14 cellular contexts compared by ENCODE assay signal in the genomic region with DNA sequence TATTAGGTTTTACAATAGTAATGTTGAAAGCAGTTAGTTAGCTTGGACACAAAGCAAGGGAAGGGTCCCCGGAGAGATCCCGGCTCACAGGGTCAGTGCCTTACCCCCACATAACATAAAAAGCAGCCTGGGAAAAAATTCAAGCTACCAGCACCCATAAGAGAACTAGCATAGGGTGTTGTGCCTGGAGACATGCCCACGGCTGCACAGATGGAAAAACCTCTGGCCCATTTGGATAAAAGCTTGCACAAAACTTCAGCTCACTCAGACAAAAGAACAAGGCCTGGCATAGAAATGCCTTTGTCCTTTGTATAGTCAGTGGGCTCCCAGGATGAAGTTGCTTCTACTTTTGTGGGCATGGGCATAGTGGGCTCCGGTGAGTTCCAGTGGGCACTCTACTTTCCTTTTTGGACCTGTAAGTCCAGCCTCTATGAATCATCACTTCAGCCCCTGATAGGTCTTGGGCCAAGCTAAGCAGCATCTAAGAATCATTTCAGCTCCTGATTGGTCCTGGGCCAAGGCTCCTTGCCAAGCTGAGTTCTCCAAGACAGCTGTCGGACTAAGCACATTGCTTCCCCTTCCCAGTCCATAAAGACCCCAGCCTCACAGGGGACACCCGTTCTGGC.
DNase-seq lines count a peak whose midpoint lies in the region; ATAC-seq and TF ChIP-seq lines count a peak whose summit lies in the region.
"Had no signal": no experiment of that assay in that cellular context is flagged by ENCODE, and none has a peak within 500 bp of the region (broad histone marks: within the 10 kb centered on the region; RNA-seq: fewer than 3 reads in every experiment).

No MANE protein-coding gene starts in this region.

- no peaks in the 10 kb centered on the region for H3K79me2 ChIP-seq in ACC112 (ENCODE audit: control insufficient read depth, insufficient read depth, low read length, unreplicated experiment)

- no peak for DNase-seq in SK-N-MC (ENCODE audit: low read depth, low spot score)
- peak; percentile 79 for DNase-seq in fibroblast of pulmonary artery (ENCODE audit: low read depth)
- DNase-seq in 8988T, result no peak
- no peak for DNase-seq in NCI-H82 treated with DMSO at 0.1 percent for 48 hours (lab: John Stamatoyannopoulos, UW; ENCODE audit: unreplicated experiment)
- DNase-seq: activated CD4-positive, CD25-positive, alpha-beta regulatory T cell treated with anti-CD3 and anti-CD28 coated beads, Interleukin-2, amount 50 U/mL, for 72 hours; activated T-cell treated with anti-CD3 and anti-CD28 coated beads, Interleukin-2, amount 50 U/mL, for 4 hours; DMS153; MM.1S; stimulated activated CD4-positive, alpha-beta T cell treated with anti-CD3 and anti-CD28 coated beads, Interleukin-2, amount 100 ng/mL, for 24 hours; SW 1271 had no signal

- H3K27ac ChIP-seq in ACC112 (ENCODE audit: low read depth, low read length), result no peak overlapping the region
- H3K27ac ChIP-seq in SK-N-MC, result 0 out of 2 replicates have a peak overlapping the region, but pooled peaks have one; percentile 2
- H3K27ac ChIP-seq: HL-60 had no signal

- H3K4me3 ChIP-seq in ACC112 (ENCODE audit: low read depth, low read length), result no peak overlapping the region; the same call in 1 of the 2 replicates
- no peak overlapping the region for H3K4me3 ChIP-seq in SK-N-MC
- H3K4me3 ChIP-seq in fibroblast of pulmonary artery (replicated peaks; ENCODE audit: low read depth, low read length), result no peak overlapping the region

- H2AFZ ChIP-seq in ACC112 (ENCODE audit: low read length, unreplicated experiment), result peak overlapping the region; percentile 83

- peaks cover 19% of the 10 kb centered on the region for H3K4me1 ChIP-seq in ACC112 (ENCODE audit: control insufficient read depth, insufficient read depth, low read length, unreplicated experiment)

- no peak overlapping the region for H3K9ac ChIP-seq in SK-N-MC (ENCODE audit: insufficient read length)

- H3K9me3 ChIP-seq in SK-N-MC (ENCODE audit: low read depth, low read length), result no peaks in the 10 kb centered on the region

- H3K36me3 ChIP-seq in ACC112 (ENCODE audit: insufficient read depth, low read length) (no peaks in the 10 kb centered on the region), SK-N-MC (ENCODE audit: insufficient read depth, low read length) (no peaks in the 10 kb centered on the region)

- no peaks in the 10 kb centered on the region for H3K27me3 ChIP-seq in ACC112 (ENCODE audit: insufficient read depth, low read length)

- ATAC-seq in HG03159 (IDR thresholded peaks at IDR 0.05; ENCODE audit: unreplicated experiment), result no peak
- ATAC-seq: activated T-cell treated with anti-CD3 and anti-CD28 coated beads, Interleukin-2, amount 50 U/mL, for 4 hours; stimulated activated effector memory CD8-positive, alpha-beta T cell treated with anti-CD3 and anti-CD28 coated beads, Interleukin-12 subunit alpha, Interleukin-12 subunit beta, amount 100 ng/mL, for 72 hours had no signal

- TF ChIP-seq CTCF in fibroblast of pulmonary artery (IDR thresholded peaks at IDR 0.05; ENCODE audit: low read length, missing control alignments), result no peak
